In genomic region chr5:108642170-108642906, GRCh38 we compare ENCODE assay signal across 8 cellular contexts.
DNase-seq lines count a peak whose midpoint lies in the region; ATAC-seq and TF ChIP-seq lines count a peak whose summit lies in the region.

No MANE protein-coding gene starts in this region.

- peaks cover 0 to 4% of the 10 kb centered on the region in 2 donors for H3K4me1 ChIP-seq in left lung

- peaks cover 3 to 7% of the 10 kb centered on the region in 2 donors for H3K9me3 ChIP-seq in left lung

- no peak overlapping the region for H3K4me3 ChIP-seq in left lung

- no peaks in the 10 kb centered on the region for H3K27me3 ChIP-seq in left lung

- TF ChIP-seq CTCF in C4-2B (conservative IDR thresholded peaks at IDR 0.05) (peak; percentile 97), left lung (IDR thresholded peaks at IDR 0.05) (peak; percentile 69 to 81)

- H3K27ac ChIP-seq in C4-2B (no peak overlapping the region), left lung (no peak overlapping the region)

- no peaks in the 10 kb centered on the region for H3K36me3 ChIP-seq in left lung

- DNase-seq in NCI-H226 = peak; percentile 62
- DNase-seq in activated CD4-positive, CD25-positive, alpha-beta regulatory T cell (lab: John Stamatoyannopoulos, UW) = peak in 3 of 4 experiments; percentile 0 to 6 (median 1)
- peak; percentile 64 for DNase-seq in cerebellar cortex (ENCODE audit: low spot score)
- DNase-seq in left lung = peak in 1 of 2 donors; percentile 34
- peak; percentile 18 to 38 for DNase-seq in stimulated activated CD4-positive, alpha-beta T cell treated with anti-CD3 and anti-CD28 coated beads, Interleukin-4, amount 100 ng/mL, for 48 hours (ENCODE audit: low read depth in 2 of 2)

- intact Hi-C loops in left lung (cut with DNase I) = no loop called here

- peak; percentile 98 for ATAC-seq in GM19025 (IDR thresholded peaks at IDR 0.05; ENCODE audit: low read depth, unreplicated experiment)
- peak; percentile 99 for ATAC-seq in HG03135 (IDR thresholded peaks at IDR 0.05; ENCODE audit: unreplicated experiment)
- peak; percentile 99 for ATAC-seq in left lung
